Comparison of ENCODE assay signal across 1 cellular context in the genomic region with DNA sequence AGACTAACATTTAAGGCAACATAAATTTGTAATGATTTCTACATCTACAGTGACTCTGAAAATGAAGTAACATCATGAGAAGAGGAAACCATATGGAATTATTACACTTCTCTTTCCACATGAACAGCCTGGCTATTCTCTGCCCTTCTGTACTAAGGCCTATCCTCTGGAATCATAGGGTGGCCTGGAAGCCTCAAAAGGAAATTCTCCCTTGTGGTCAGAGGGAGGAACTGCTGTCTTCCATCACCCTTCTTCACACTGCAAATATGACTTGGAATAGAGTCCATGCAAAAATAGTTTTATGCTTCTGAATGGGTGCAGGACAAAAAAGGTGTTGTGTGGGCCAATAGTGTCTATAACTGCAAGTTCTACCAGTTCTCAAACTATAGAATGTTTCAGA.
TF ChIP-seq lines count a peak whose summit lies in the region.

No MANE protein-coding gene starts in this region.

TF ChIP-seq in SK-N-SH treated with all-trans-retinoic acid at 6 μM for 48 hours, 23 proteins besides CTCF, POLR2A, EP300 and RAD21 (continued from another document):
- no peak for TF ChIP-seq RARB (CRISPR knock-in tag; IDR thresholded peaks at IDR 0.05)
- TF ChIP-seq, protein P1, sequence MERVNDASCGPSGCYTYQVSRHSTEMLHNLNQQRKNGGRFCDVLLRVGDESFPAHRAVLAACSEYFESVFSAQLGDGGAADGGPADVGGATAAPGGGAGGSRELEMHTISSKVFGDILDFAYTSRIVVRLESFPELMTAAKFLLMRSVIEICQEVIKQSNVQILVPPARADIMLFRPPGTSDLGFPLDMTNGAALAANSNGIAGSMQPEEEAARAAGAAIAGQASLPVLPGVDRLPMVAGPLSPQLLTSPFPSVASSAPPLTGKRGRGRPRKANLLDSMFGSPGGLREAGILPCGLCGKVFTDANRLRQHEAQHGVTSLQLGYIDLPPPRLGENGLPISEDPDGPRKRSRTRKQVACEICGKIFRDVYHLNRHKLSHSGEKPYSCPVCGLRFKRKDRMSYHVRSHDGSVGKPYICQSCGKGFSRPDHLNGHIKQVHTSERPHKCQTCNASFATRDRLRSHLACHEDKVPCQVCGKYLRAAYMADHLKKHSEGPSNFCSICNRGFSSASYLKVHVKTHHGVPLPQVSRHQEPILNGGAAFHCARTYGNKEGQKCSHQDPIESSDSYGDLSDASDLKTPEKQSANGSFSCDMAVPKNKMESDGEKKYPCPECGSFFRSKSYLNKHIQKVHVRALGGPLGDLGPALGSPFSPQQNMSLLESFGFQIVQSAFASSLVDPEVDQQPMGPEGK (CRISPR knock-in tag; IDR thresholded peaks at IDR 0.05; ENCODE audit: borderline replicate concordance): no peak
- TF ChIP-seq ZNF565 (CRISPR knock-in tag; conservative IDR thresholded peaks at IDR 0.05; ENCODE audit: low read depth): no peak
- TF ChIP-seq ZNF70 (CRISPR knock-in tag; IDR thresholded peaks at IDR 0.05): no peak
- TF ChIP-seq TCF4 (CRISPR knock-in tag; IDR thresholded peaks at IDR 0.05; ENCODE audit: borderline replicate concordance): no peak
- TF ChIP-seq CSDC2 (CRISPR knock-in tag; IDR thresholded peaks at IDR 0.05): no peak
- no peak for TF ChIP-seq TOX (CRISPR knock-in tag; IDR thresholded peaks at IDR 0.05; ENCODE audit: borderline replicate concordance)
- TF ChIP-seq, protein P2, sequence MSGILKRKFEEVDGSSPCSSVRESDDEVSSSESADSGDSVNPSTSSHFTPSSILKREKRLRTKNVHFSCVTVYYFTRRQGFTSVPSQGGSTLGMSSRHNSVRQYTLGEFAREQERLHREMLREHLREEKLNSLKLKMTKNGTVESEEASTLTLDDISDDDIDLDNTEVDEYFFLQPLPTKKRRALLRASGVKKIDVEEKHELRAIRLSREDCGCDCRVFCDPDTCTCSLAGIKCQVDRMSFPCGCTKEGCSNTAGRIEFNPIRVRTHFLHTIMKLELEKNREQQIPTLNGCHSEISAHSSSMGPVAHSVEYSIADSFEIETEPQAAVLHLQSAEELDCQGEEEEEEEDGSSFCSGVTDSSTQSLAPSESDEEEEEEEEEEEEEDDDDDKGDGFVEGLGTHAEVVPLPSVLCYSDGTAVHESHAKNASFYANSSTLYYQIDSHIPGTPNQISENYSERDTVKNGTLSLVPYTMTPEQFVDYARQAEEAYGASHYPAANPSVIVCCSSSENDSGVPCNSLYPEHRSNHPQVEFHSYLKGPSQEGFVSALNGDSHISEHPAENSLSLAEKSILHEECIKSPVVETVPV (CRISPR knock-in tag; IDR thresholded peaks at IDR 0.05): no peak
